In genomic region chr1:210236386-210236839, GRCh38 we compare ENCODE assay signal across 14 cellular contexts. TPM values are rescaled to one million over a fixed set of nuclear protein-coding genes. Genes with fewer than 3 reads are reported as not detected.
A peak's percentile ranks its signal among the peaks of the same experiment; 100 is the strongest.
DNase-seq lines count a peak whose midpoint lies in the region; ATAC-seq and TF ChIP-seq lines count a peak whose summit lies in the region.
"Had no signal": no experiment of that assay in that cellular context is flagged by ENCODE, and none has a peak within 500 bp of the region (broad histone marks: within the 10 kb centered on the region; RNA-seq: fewer than 3 reads in every experiment).

No MANE protein-coding gene starts in this region.

- H3K9me3 ChIP-seq in right atrium auricular region = no peaks in the 10 kb centered on the region
- H3K9me3 ChIP-seq: Caco-2 had no signal

- in situ Hi-C loops in astrocyte of the spinal cord (cut with HindIII; ENCODE audit: low sequenced_read_pairs) = no loop called here

- H3K27me3 ChIP-seq in ACC112 (ENCODE audit: insufficient read depth, low read length) (no peaks in the 10 kb centered on the region; the same call in 1 of the 2 replicates), right atrium auricular region (no peaks in the 10 kb centered on the region), rectal smooth muscle tissue (ENCODE audit: control insufficient read depth, insufficient read depth, low read length) (no peaks in the 10 kb centered on the region)

- peaks cover 68% of the 10 kb centered on the region for H3K4me1 ChIP-seq in ACC112 (ENCODE audit: control insufficient read depth, insufficient read depth, low read length, unreplicated experiment)
- peaks cover 0 to 37% of the 10 kb centered on the region in 2 donors for H3K4me1 ChIP-seq in right atrium auricular region
- H3K4me1 ChIP-seq in rectal smooth muscle tissue (ENCODE audit: control insufficient read depth, insufficient read depth, low read length) = peaks cover 53% of the 10 kb centered on the region

- no peak for TF ChIP-seq CTCF in astrocyte of the spinal cord (IDR thresholded peaks at IDR 0.05; ENCODE audit: low read depth, low read length)
- TF ChIP-seq CTCF in right atrium auricular region (IDR thresholded peaks at IDR 0.05) = no peak

- no peak overlapping the region for H3K9ac ChIP-seq in rectal smooth muscle tissue (ENCODE audit: low read length)

- H3K4me3 ChIP-seq in ACC112 (ENCODE audit: low read depth, low read length) = peak overlapping the region; percentile 56; the same call in 1 of the 2 replicates
- no peak overlapping the region for H3K4me3 ChIP-seq in astrocyte of the spinal cord (ENCODE audit: low read depth, low read length)
- H3K4me3 ChIP-seq in right atrium auricular region = no peak overlapping the region
- H3K4me3 ChIP-seq in rectal smooth muscle tissue (ENCODE audit: low read length) = no peak overlapping the region
- H3K4me3 ChIP-seq: lung had no signal

- H3K27ac ChIP-seq in ACC112 (ENCODE audit: low read depth, low read length) (peak overlapping the region; percentile 75), right atrium auricular region (peak overlapping the region; percentile 28 to 74), rectal smooth muscle tissue (ENCODE audit: low read depth, low read length) (peak overlapping the region; percentile 96)

- DNase-seq in astrocyte of the spinal cord (ENCODE audit: low read depth, low spot score) (peak; percentile 76), right atrium auricular region (ENCODE audit: low spot score) (no peak), NAMALWA (ENCODE audit: low spot score) (no peak)
- DNase-seq: activated naive CD8-positive, alpha-beta T cell treated with anti-CD3 and anti-CD28 coated beads for 36 hours; Caco-2; effector CD4-positive, alpha-beta T cell; NCI-H1048; NCI-H510A treated with DMSO at 0.1 percent for 48 hours had no signal

- no peak overlapping the region for H2AFZ ChIP-seq in ACC112 (ENCODE audit: low read length, unreplicated experiment)

- H3K36me3 ChIP-seq in ACC112 (ENCODE audit: insufficient read depth, low read length) (no peaks in the 10 kb centered on the region), right atrium auricular region (no peaks in the 10 kb centered on the region), rectal smooth muscle tissue (ENCODE audit: control insufficient read depth, insufficient read depth, low read length) (peaks cover 3% of the 10 kb centered on the region)

- ATAC-seq in HG03280 (IDR thresholded peaks at IDR 0.05; ENCODE audit: unreplicated experiment) = no peak
- ATAC-seq in HG02852 (IDR thresholded peaks at IDR 0.05; ENCODE audit: unreplicated experiment) = no peak
- no peak for ATAC-seq in esophagus mucosa

- H3K79me2 ChIP-seq in ACC112 (ENCODE audit: control insufficient read depth, insufficient read depth, low read length, unreplicated experiment) = no peaks in the 10 kb centered on the region

RNA-seq across cellular contexts. Expression of gene SERTAD4, which starts 3.8 kb away (rescaled TPM):
- total RNA-seq in right atrium auricular region = 1 to 10 TPM; 4.2 to 6.5 TPM
- 8.7 TPM for total RNA-seq in esophagus mucosa
- total RNA-seq: activated naive CD8-positive, alpha-beta T cell treated with anti-CD3 and anti-CD28 coated beads for 36 hours had no signal
